In genomic region chr4:143240920-143241319, GRCh38 we compare ENCODE assay signal across 19 cellular contexts.
"Had no signal": no experiment of that assay in that cellular context is flagged by ENCODE, and none has a peak within 500 bp of the region (broad histone marks: within the 10 kb centered on the region; RNA-seq: fewer than 3 reads in every experiment).

No MANE protein-coding gene starts in this region.

- H3K4me3 ChIP-seq: breast epithelium, colonic mucosa, esophagus squamous epithelium, lung, neural progenitor cell, spleen had no signal

- H3K27me3 Mint-ChIP-seq: naive thymus-derived CD8-positive, alpha-beta T cell; progenitor cell of endocrine pancreas had no signal

- H3K27ac Mint-ChIP-seq: immature natural killer cell; naive thymus-derived CD8-positive, alpha-beta T cell; neural progenitor cell; progenitor cell of endocrine pancreas; WTC11 had no signal

- H3K9me3 ChIP-seq: breast epithelium, colonic mucosa, esophagus squamous epithelium had no signal

- ATAC-seq: activated naive CD4-positive, alpha-beta T cell treated with anti-CD3 and anti-CD28 coated beads, Interleukin-2, amount 50 U/mL, for 72 hours; left lobe of liver; naive thymus-derived CD8-positive, alpha-beta T cell; WTC11 had no signal

- H3K4me3 Mint-ChIP-seq: central memory CD8-positive, alpha-beta T cell; immature natural killer cell; naive thymus-derived CD8-positive, alpha-beta T cell; neural progenitor cell; WTC11 had no signal

- H3K36me3 ChIP-seq: breast epithelium, colonic mucosa, esophagus squamous epithelium, neural progenitor cell, spleen had no signal

- H3K9me3 Mint-ChIP-seq: central memory CD8-positive, alpha-beta T cell; immature natural killer cell had no signal

- H3K27ac ChIP-seq: breast epithelium, colonic mucosa, esophagus squamous epithelium, neural progenitor cell, spleen had no signal

- DNase-seq: activated T-cell treated with anti-CD3 and anti-CD28 coated beads, Interleukin-2, amount 50 U/mL, for 1 hour; colonic mucosa; esophagus squamous epithelium; foreskin fibroblast; immature natural killer cell; naive thymus-derived CD8-positive, alpha-beta T cell; retina; spleen; stimulated activated CD4-positive, alpha-beta T cell treated with anti-CD3 and anti-CD28 coated beads, Interleukin-4, amount 100 ng/mL, for 1 hour; stimulated activated naive CD4-positive, alpha-beta T cell; T-helper 2 cell had no signal

- H3K36me3 Mint-ChIP-seq: immature natural killer cell, neural progenitor cell had no signal

- H3K4me1 Mint-ChIP-seq: central memory CD8-positive, alpha-beta T cell; immature natural killer cell; neural progenitor cell had no signal

- H3K4me1 ChIP-seq: breast epithelium, colonic mucosa, esophagus squamous epithelium, neural progenitor cell had no signal

- H3K27me3 ChIP-seq: breast epithelium, colonic mucosa, esophagus squamous epithelium, neural progenitor cell, spleen had no signal
